Comparison of ENCODE assay signal across 11 cellular contexts in the genomic region with DNA sequence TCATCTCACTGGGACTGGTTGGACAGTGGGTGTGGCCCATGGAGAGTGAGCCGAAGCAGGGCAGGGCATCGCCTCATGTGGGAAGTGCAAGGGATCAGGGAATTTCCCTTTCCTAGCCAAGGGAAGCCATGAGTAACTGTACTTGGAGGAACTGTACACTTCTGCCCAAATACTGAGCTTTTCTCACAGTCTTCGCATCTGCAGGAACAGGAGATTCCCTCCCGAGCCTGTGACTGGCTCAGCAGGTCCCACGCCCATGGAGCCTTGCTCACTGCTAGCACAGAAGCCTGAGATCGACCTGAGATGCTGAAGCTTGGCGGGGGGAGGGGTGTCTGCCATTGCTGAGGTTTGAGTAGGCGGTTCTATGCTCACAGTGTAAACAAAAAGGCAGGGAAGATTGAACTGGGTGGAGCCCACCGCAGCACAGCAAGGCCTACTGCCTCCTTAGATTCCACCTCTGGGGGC. TPM values are rescaled to one million over a fixed set of nuclear protein-coding genes. Genes with fewer than 3 reads are reported as not detected.
DNase-seq lines count a peak whose midpoint lies in the region; ATAC-seq lines count a peak whose summit lies in the region.
"Had no signal": no experiment of that assay in that cellular context is flagged by ENCODE, and none has a peak within 500 bp of the region (broad histone marks: within the 10 kb centered on the region; RNA-seq: fewer than 3 reads in every experiment).

No MANE protein-coding gene starts in this region.

- in situ Hi-C loops in ACHN (cut with HindIII; ENCODE audit: low pct_ligation_motif_present, low pct_unique_long_range_greater_than_20kb, low sequenced_read_pairs) = no loop called here

- H3K4me3 Mint-ChIP-seq in activated T-helper 2 cell treated with anti-CD3 and anti-CD28 coated beads, Interferon-gamma antibody, Interleukin-2, Interleukin-4, amounts not matched to agents 10 μg/mL and 5 μg/mL and 100 μg/mL, durations not matched to agents 14 hours and 24 hours and 36 hours (ENCODE audit: low read depth) = no peak overlapping the region
- H3K4me3 Mint-ChIP-seq: nephron had no signal

- H3K36me3 Mint-ChIP-seq in activated T-helper 2 cell treated with anti-CD3 and anti-CD28 coated beads, Interferon-gamma antibody, Interleukin-2, Interleukin-4, amounts not matched to agents 10 μg/mL and 5 μg/mL and 100 μg/mL, durations not matched to agents 14 hours and 24 hours and 36 hours (ENCODE audit: low read depth) = no peaks in the 10 kb centered on the region

- H3K27ac Mint-ChIP-seq in activated T-helper 2 cell treated with anti-CD3 and anti-CD28 coated beads, Interferon-gamma antibody, Interleukin-2, Interleukin-4, amounts not matched to agents 10 μg/mL and 5 μg/mL and 100 μg/mL, durations not matched to agents 14 hours and 24 hours and 36 hours = no peak overlapping the region

- no peaks in the 10 kb centered on the region for H3K9me3 Mint-ChIP-seq in activated T-helper 2 cell treated with anti-CD3 and anti-CD28 coated beads, Interferon-gamma antibody, Interleukin-2, Interleukin-4, amounts not matched to agents 10 μg/mL and 5 μg/mL and 100 μg/mL, durations not matched to agents 14 hours and 24 hours and 36 hours

- peaks cover 29% of the 10 kb centered on the region for H3K27me3 Mint-ChIP-seq in activated T-helper 2 cell treated with anti-CD3 and anti-CD28 coated beads, Interferon-gamma antibody, Interleukin-2, Interleukin-4, amounts not matched to agents 10 μg/mL and 5 μg/mL and 100 μg/mL, durations not matched to agents 14 hours and 24 hours and 36 hours (ENCODE audit: low read depth)

- intact Hi-C loops in activated T-helper 2 cell treated with anti-CD3 and anti-CD28 coated beads, Interferon-gamma antibody, Interleukin-2, Interleukin-4, amounts not matched to agents 10 μg/mL and 5 μg/mL and 100 μg/mL, durations not matched to agents 14 hours and 24 hours and 36 hours (cut with micrococcal nuclease) = no loop called here

- ATAC-seq in GM21825 (IDR thresholded peaks at IDR 0.05; ENCODE audit: unreplicated experiment) = no peak
- ATAC-seq: PC-3 had no signal

- no peaks in the 10 kb centered on the region for H3K4me1 Mint-ChIP-seq in activated T-helper 2 cell treated with anti-CD3 and anti-CD28 coated beads, Interferon-gamma antibody, Interleukin-2, Interleukin-4, amounts not matched to agents 10 μg/mL and 5 μg/mL and 100 μg/mL, durations not matched to agents 14 hours and 24 hours and 36 hours (ENCODE audit: low read depth)
- H3K4me1 Mint-ChIP-seq: nephron had no signal

- DNase-seq in NCI-H748 (lab: John Stamatoyannopoulos, UW; ENCODE audit: unreplicated experiment) (peak; percentile 8), NCI-H748 treated with DMSO at 0.1 percent for 48 hours (lab: John Stamatoyannopoulos, UW) (no peak), mucosa of gallbladder (ENCODE audit: low spot score) (peak; percentile 38), ACHN (no peak)
- DNase-seq in activated T-helper 2 cell treated with anti-CD3 and anti-CD28 coated beads, Interferon-gamma antibody, Interleukin-2, Interleukin-4, amounts not matched to agents 10 μg/mL and 5 μg/mL and 100 μg/mL, durations not matched to agents 14 hours and 24 hours and 36 hours (ENCODE audit: low spot score) = peak; percentile 9
- DNase-seq: 8988T, NCI-H2107, PC-3 had no signal

RNA-seq across cellular contexts. Expression of gene CALHM5, which starts 10.4 kb away (rescaled TPM):
- not detected in 2 replicates for total RNA-seq in activated T-helper 2 cell treated with anti-CD3 and anti-CD28 coated beads, Interferon-gamma antibody, Interleukin-2, Interleukin-4, amounts not matched to agents 10 μg/mL and 5 μg/mL and 100 μg/mL, durations not matched to agents 14 hours and 24 hours and 36 hours
- total RNA-seq in mucosa of gallbladder = 1.8 TPM
- total RNA-seq: PC-3; T-helper 2 cell treated with Interferon-gamma antibody and Interleukin-4, amounts not matched to agents 100 ng/mL and 5 ng/mL, for 36 hours had no signal

RNA-seq across cellular contexts. Expression of gene CALHM6, which starts 39.8 kb away (rescaled TPM):
- total RNA-seq in activated T-helper 2 cell treated with anti-CD3 and anti-CD28 coated beads, Interferon-gamma antibody, Interleukin-2, Interleukin-4, amounts not matched to agents 10 μg/mL and 5 μg/mL and 100 μg/mL, durations not matched to agents 14 hours and 24 hours and 36 hours = 8.6 and 9.7 TPM in 2 replicates
- 4.8 TPM for total RNA-seq in mucosa of gallbladder
- total RNA-seq: PC-3 had no signal

RNA-seq across cellular contexts. Expression of gene TRAPPC3L, which starts 44.5 kb away (rescaled TPM):
- not detected in 2 replicates for total RNA-seq in activated T-helper 2 cell treated with anti-CD3 and anti-CD28 coated beads, Interferon-gamma antibody, Interleukin-2, Interleukin-4, amounts not matched to agents 10 μg/mL and 5 μg/mL and 100 μg/mL, durations not matched to agents 14 hours and 24 hours and 36 hours
- total RNA-seq in mucosa of gallbladder = not detected
- total RNA-seq: PC-3; T-helper 2 cell treated with Interferon-gamma antibody and Interleukin-4, amounts not matched to agents 100 ng/mL and 5 ng/mL, for 36 hours had no signal

RNA-seq across cellular contexts. Expression of gene CALHM4, which starts 52.5 kb away (rescaled TPM):
- total RNA-seq in activated T-helper 2 cell treated with anti-CD3 and anti-CD28 coated beads, Interferon-gamma antibody, Interleukin-2, Interleukin-4, amounts not matched to agents 10 μg/mL and 5 μg/mL and 100 μg/mL, durations not matched to agents 14 hours and 24 hours and 36 hours = not detected in 2 replicates
- not detected for total RNA-seq in mucosa of gallbladder
- total RNA-seq: PC-3; T-helper 2 cell treated with Interferon-gamma antibody and Interleukin-4, amounts not matched to agents 100 ng/mL and 5 ng/mL, for 36 hours had no signal

Comparison
In these comparisons a context has a peak if more than half of its experiments do, and no peak if none do; other contexts are left out.
1. DNase-seq: peak in NCI-H748 (single experiment), activated T-helper 2 cell treated with anti-CD3 and anti-CD28 coated beads, Interferon-gamma antibody, Interleukin-2, Interleukin-4, amounts not matched to agents 10 μg/mL and 5 μg/mL and 100 μg/mL, durations not matched to agents 14 hours and 24 hours and 36 hours (single experiment) and mucosa of gallbladder (single experiment); none in NCI-H748 treated with DMSO at 0.1 percent for 48 hours (single experiment) and ACHN (single experiment).